8 cellular contexts compared by ENCODE assay signal in the genomic region with DNA sequence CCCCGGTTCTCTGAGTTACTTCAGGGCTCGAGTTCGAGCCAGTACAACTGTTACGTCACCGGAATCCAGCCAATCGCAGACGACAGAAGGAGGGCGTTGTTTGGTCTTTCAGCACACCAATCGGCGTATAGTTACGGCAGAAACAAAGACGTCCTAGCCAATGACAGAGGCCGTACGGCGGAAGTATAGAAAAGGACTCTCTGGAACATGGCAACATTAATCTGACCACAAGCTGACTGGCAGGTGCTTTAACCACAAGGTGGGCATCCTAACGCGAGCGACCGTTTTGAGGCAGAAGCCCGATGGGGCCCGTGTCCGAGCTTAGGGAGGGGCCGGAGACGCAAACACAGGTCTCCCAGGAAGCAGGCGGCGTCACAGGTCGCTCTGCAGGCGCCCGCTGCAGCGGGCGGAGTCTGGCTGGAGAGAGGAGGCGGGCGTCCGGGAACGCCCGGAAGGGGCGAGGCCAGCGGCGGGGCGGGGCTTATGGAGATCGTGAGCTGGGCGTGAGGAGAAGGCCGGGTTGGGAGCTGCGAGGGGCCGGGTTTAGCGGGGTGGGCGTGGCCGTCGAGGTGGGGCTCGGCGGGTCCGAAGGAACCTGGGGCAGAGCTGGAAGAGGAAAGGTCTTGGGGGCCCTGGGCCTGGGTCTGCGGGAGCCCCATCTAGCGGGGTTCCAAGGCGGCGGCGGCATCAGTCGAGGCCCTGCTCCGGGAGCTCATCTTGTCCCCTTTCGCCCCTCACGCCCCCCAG. TPM values are rescaled to one million over a fixed set of nuclear protein-coding genes. Genes with fewer than 3 reads are reported as not detected.
DNase-seq lines count a peak whose midpoint lies in the region; ATAC-seq and TF ChIP-seq lines count a peak whose summit lies in the region.

A gene with protein sequence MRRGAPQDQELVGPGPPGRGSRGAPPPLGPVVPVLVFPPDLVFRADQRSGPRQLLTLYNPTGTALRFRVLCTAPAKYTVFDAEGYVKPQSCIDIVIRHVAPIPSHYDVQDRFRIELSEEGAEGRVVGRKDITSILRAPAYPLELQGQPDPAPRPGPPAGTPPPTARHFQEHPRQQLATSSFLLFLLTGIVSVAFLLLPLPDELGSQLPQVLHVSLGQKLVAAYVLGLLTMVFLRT (plus strand): TSS at position 558 of the 747 bp plus-strand sequence. CDS start 252 bp downstream, outside the sequence.

- intact Hi-C loops in activated B cell treated with CpG ODN at 0.5 μM for 24 hours (cut with micrococcal nuclease) = loop anchor here (1.0 to 5.0 kb wide), 3 partner anchors 26 to 445 kb away; a partner anchor contains a TSS

- H3K4me1 ChIP-seq in smooth muscle cell (ENCODE audit: low read depth) = peaks cover 10% of the 10 kb centered on the region

- TF ChIP-seq POLR2A in GM18951 (IDR thresholded peaks at IDR 0.05; ENCODE audit: extremely low read depth, insufficient read depth, insufficient read length) = peak; percentile 84

- WGBS in smooth muscle cell (ENCODE audit: low lambda C conversion rate) = 1% methylated on average over 50 of the region's 61 CpGs

- in situ Hi-C loops in GM18951 (cut with MboI; ENCODE audit: low sequenced_read_pairs, unreplicated experiment) = no loop called here

- H3F3A ChIP-seq in smooth muscle cell (ENCODE audit: low read depth) = peaks cover 7% of the 10 kb centered on the region

- peak within 1 kb of the TSS; percentile 100 for H3K27ac Mint-ChIP-seq in activated B cell treated with CpG ODN at 0.5 μM for 24 hours

- H4K20me1 ChIP-seq in smooth muscle cell (ENCODE audit: low read depth) = no peaks in the 10 kb centered on the region

- peak within 1 kb of the TSS; percentile 96 for H3K4me2 ChIP-seq in smooth muscle cell

- POLR2A ChIA-PET in activated B cell treated with CpG ODN at 0.5 μM for 24 hours (lab: Charles Lee) = interaction anchor here (0.6 to 5.7 kb wide), 28 partner anchors 9 to 889 kb away, joined by 3 to 114 read pairs (median 5); a partner anchor contains a TSS

- H3K4me3 Mint-ChIP-seq in activated B cell treated with CpG ODN at 0.5 μM for 24 hours = peak within 1 kb of the TSS; percentile 99

- H3K79me2 ChIP-seq in smooth muscle cell (ENCODE audit: low read depth) = no peaks in the 10 kb centered on the region

- H3K36me3 Mint-ChIP-seq in activated B cell treated with CpG ODN at 0.5 μM for 24 hours (ENCODE audit: low read depth) = peaks cover 5% of the 10 kb centered on the region

- peak within 1 kb of the TSS; percentile 98 for H3K27ac ChIP-seq in caudate nucleus (ENCODE audit: low read depth, low read length)
- peak within 1 kb of the TSS; percentile 60 for H3K27ac ChIP-seq in smooth muscle cell (ENCODE audit: low read depth)

- DNase-seq in AG08396 (ENCODE audit: low spot score) (peak; percentile 99), NCI-H345 (lab: John Stamatoyannopoulos, UW) (peak; percentile 99), activated B cell treated with CpG ODN at 0.5 μM for 24 hours (peak; percentile 99), caudate nucleus (lab: John Stamatoyannopoulos, UW) (peak; percentile 87 to 100 (median 98)), iPS-NIHi7 (ENCODE audit: extremely low spot score) (peak; percentile 99), smooth muscle cell (lab: John Stamatoyannopoulos, UW; ENCODE audit: unreplicated experiment) (peak; percentile 93)

- H3K27me3 ChIP-seq in smooth muscle cell (ENCODE audit: low read depth) = no peaks in the 10 kb centered on the region

- H3K4me1 Mint-ChIP-seq in activated B cell treated with CpG ODN at 0.5 μM for 24 hours = peaks cover 19% of the 10 kb centered on the region

- H3K9me3 ChIP-seq in smooth muscle cell (replicated peaks; ENCODE audit: low read depth) = no peaks in the 10 kb centered on the region

- H3K9me3 Mint-ChIP-seq in activated B cell treated with CpG ODN at 0.5 μM for 24 hours = no peaks in the 10 kb centered on the region

- CTCF ChIA-PET in activated B cell treated with CpG ODN at 0.5 μM for 24 hours (lab: Charles Lee) = interaction anchor here (0.8 to 1.7 kb wide), 9 partner anchors 17 to 93 kb away, joined by 3 to 10 read pairs (median 4); a partner anchor contains a TSS

- ATAC-seq in HG03196 (IDR thresholded peaks at IDR 0.05; ENCODE audit: unreplicated experiment) (peak; percentile 92), activated B cell treated with CpG ODN at 0.5 μM for 24 hours (ENCODE audit: low read depth) (peak; percentile 91)

- TF ChIP-seq CTCF in activated B cell treated with CpG ODN at 0.5 μM for 24 hours (IDR thresholded peaks at IDR 0.05) (no peak), smooth muscle cell (IDR thresholded peaks at IDR 0.05; ENCODE audit: borderline replicate concordance, insufficient read depth, poor library complexity, severe bottlenecking) (no peak)

- peak within 1 kb of the TSS; percentile 54 for H3K4me3 ChIP-seq in smooth muscle cell

- no peaks in the 10 kb centered on the region for H3K36me3 ChIP-seq in smooth muscle cell (ENCODE audit: low read depth)

- H3K9ac ChIP-seq in smooth muscle cell (ENCODE audit: low read depth) = peak within 1 kb of the TSS; percentile 71

- H2AFZ ChIP-seq in smooth muscle cell (ENCODE audit: low read depth) = peak within 1 kb of the TSS; percentile 62

- no peaks in the 10 kb centered on the region for H3K27me3 Mint-ChIP-seq in activated B cell treated with CpG ODN at 0.5 μM for 24 hours

RNA-seq across cellular contexts. Expression of the gene that starts here (rescaled TPM):
- total RNA-seq in activated B cell treated with CpG ODN at 0.5 μM for 24 hours (10.5 and 11.9 TPM in 2 replicates), smooth muscle cell (10.5 and 12.1 TPM in 2 replicates)
- polyA plus RNA-seq in smooth muscle cell = 46.9 and 47.8 TPM in 2 replicates

Comparison
In these comparisons a context has a peak if more than half of its experiments do, and no peak if none do; other contexts are left out.
1. Peak in every context shown above with its lines: DNase-seq, ATAC-seq, H3K4me3 ChIP-seq and H3K27ac ChIP-seq.